In the genomic region with DNA sequence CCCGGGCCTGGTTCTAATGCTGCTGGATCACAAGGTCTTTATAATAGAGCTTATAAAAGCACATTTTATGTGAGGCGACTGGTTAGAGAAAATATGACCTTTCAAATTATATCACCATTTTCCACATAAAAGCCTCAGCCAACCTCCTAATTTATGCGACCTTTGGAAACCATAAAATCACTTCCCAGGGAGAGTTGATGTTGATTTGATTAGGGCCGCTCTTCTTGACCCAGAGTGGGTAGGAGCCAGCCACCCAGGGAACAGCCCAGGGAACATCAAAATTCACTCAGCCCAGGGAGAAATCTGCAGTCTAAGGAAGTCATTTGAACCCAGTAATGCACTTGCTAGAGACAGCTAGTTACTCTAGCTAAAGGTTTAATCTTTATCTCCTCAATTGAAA, we compare ENCODE assay signal across 16 cellular contexts.
DNase-seq lines count a peak whose midpoint lies in the region; ATAC-seq and TF ChIP-seq lines count a peak whose summit lies in the region.
"Had no signal": no experiment of that assay in that cellular context is flagged by ENCODE, and none has a peak within 500 bp of the region (broad histone marks: within the 10 kb centered on the region; RNA-seq: fewer than 3 reads in every experiment).

No MANE protein-coding gene starts in this region.

- H3K79me2 ChIP-seq in hepatocyte: no peaks in the 10 kb centered on the region

- no peaks in the 10 kb centered on the region for H4K20me1 ChIP-seq in hepatocyte (ENCODE audit: insufficient read depth, poor library complexity, severe bottlenecking)
- H4K20me1 ChIP-seq: BLaER1 had no signal

- DNase-seq in left ventricle myocardium inferior (no peak), right atrium auricular region (ENCODE audit: low spot score) (no peak), hepatocyte (ENCODE audit: low spot score) (no peak), stomach (no peak), sigmoid colon (no peak)
- DNase-seq in stimulated activated CD4-positive, alpha-beta T cell treated with anti-CD3 and anti-CD28 coated beads, Interleukin-2, amount 100 ng/mL, for 24 hours: no peak
- DNase-seq: 8988T; CD4-positive, alpha-beta memory T cell; DMS153; DMS79; GDM1; HCEC 1CT; HFFc6 had no signal

- H3K9me3 ChIP-seq in left ventricle myocardium inferior (replicated peaks): peaks cover 11% of the 10 kb centered on the region
- no peaks in the 10 kb centered on the region for H3K9me3 ChIP-seq in right atrium auricular region
- H3K9me3 ChIP-seq in hepatocyte (ENCODE audit: low read depth): no peaks in the 10 kb centered on the region
- no peaks in the 10 kb centered on the region for H3K9me3 ChIP-seq in stomach
- H3K9me3 ChIP-seq in sigmoid colon: no peaks in the 10 kb centered on the region
- H3K9me3 ChIP-seq: BLaER1 had no signal

- ATAC-seq in GM18517 (IDR thresholded peaks at IDR 0.05; ENCODE audit: unreplicated experiment): no peak
- ATAC-seq: GM23338 had no signal

- no peaks in the 10 kb centered on the region for H3K9me2 ChIP-seq in hepatocyte (replicated peaks; ENCODE audit: insufficient read depth)

- intact Hi-C loops in left ventricle myocardium inferior (cut with micrococcal nuclease) (no loop called here), stomach (cut with DNase I; ENCODE audit: low total_unique reads) (no loop called here), sigmoid colon (cut with DNase I) (no loop called here)

- H3K27me3 ChIP-seq in left ventricle myocardium inferior (ENCODE audit: low read depth) (no peaks in the 10 kb centered on the region), right atrium auricular region (no peaks in the 10 kb centered on the region), hepatocyte (no peaks in the 10 kb centered on the region), stomach (no peaks in the 10 kb centered on the region), sigmoid colon (no peaks in the 10 kb centered on the region)
- H3K27me3 ChIP-seq: BLaER1 had no signal

- H3K27ac ChIP-seq in left ventricle myocardium inferior (replicated peaks) (peak overlapping the region; percentile 9), right atrium auricular region (no peak overlapping the region), hepatocyte (peak overlapping the region; percentile 16), stomach (peak overlapping the region in 3 of 5 donors; percentile 30 to 52 (median 45)), sigmoid colon (no peak overlapping the region)
- H3K27ac ChIP-seq: BLaER1 had no signal

- H3K36me3 ChIP-seq in left ventricle myocardium inferior (no peaks in the 10 kb centered on the region), right atrium auricular region (no peaks in the 10 kb centered on the region), hepatocyte (replicated peaks; ENCODE audit: insufficient read depth, low read depth) (no peaks in the 10 kb centered on the region), stomach (no peaks in the 10 kb centered on the region), sigmoid colon (no peaks in the 10 kb centered on the region)
- H3K36me3 ChIP-seq: BLaER1 had no signal

- TF ChIP-seq EP300 in stomach (IDR thresholded peaks at IDR 0.05): no peak
- TF ChIP-seq EP300 in sigmoid colon (IDR thresholded peaks at IDR 0.05): no peak

- TF ChIP-seq POLR2A in stomach (IDR thresholded peaks at IDR 0.05) (no peak), sigmoid colon (IDR thresholded peaks at IDR 0.05) (no peak)

- H3K4me3 ChIP-seq in left ventricle myocardium inferior (no peak overlapping the region), right atrium auricular region (no peak overlapping the region), hepatocyte (no peak overlapping the region), stomach (no peak overlapping the region), sigmoid colon (no peak overlapping the region)
- H3K4me3 ChIP-seq: BLaER1, GM23338 had no signal

- H3K4me1 ChIP-seq in left ventricle myocardium inferior: peaks cover 19% of the 10 kb centered on the region
- peaks cover 0 to 14% of the 10 kb centered on the region in 2 donors for H3K4me1 ChIP-seq in right atrium auricular region
- peaks cover 19% of the 10 kb centered on the region for H3K4me1 ChIP-seq in hepatocyte (ENCODE audit: insufficient read depth)
- H3K4me1 ChIP-seq in stomach: peaks cover 0 to 31% (median 19%) of the 10 kb centered on the region in 4 donors
- H3K4me1 ChIP-seq in sigmoid colon: no peaks in the 10 kb centered on the region
- H3K4me1 ChIP-seq: BLaER1 had no signal

- 81% methylated on average over 4 of the region's 4 CpGs for WGBS in hepatocyte (ENCODE audit: low lambda C conversion rate, missing lambda C conversion rate)
- 77 to 84% (median 80%) methylated on average over 4 of the region's 4 CpGs for WGBS in stomach, 5 donors
- 12 to 66% methylated on average over 4 of the region's 4 CpGs for WGBS in sigmoid colon, 2 donors

- no peak overlapping the region for H2AFZ ChIP-seq in hepatocyte
- H2AFZ ChIP-seq: GM23338 had no signal

- H3K4me2 ChIP-seq in hepatocyte: no peak overlapping the region
- H3K4me2 ChIP-seq: BLaER1, GM23338 had no signal

- TF ChIP-seq CTCF in left ventricle myocardium inferior (IDR thresholded peaks at IDR 0.05; ENCODE audit: borderline replicate concordance): no peak
- TF ChIP-seq CTCF in right atrium auricular region (IDR thresholded peaks at IDR 0.05): no peak
- TF ChIP-seq CTCF in hepatocyte (IDR thresholded peaks at IDR 0.05; ENCODE audit: poor library complexity): no peak
- TF ChIP-seq CTCF in stomach (IDR thresholded peaks at IDR 0.05): no peak
- TF ChIP-seq CTCF in sigmoid colon (IDR thresholded peaks at IDR 0.05): no peak

Comparison
In these comparisons a context has a peak if more than half of its experiments do, and no peak if none do; other contexts are left out.
1. H3K27ac ChIP-seq: peak in left ventricle myocardium inferior (single experiment), hepatocyte (single experiment) and stomach (3 of 5); none in right atrium auricular region (0 of 2) and sigmoid colon (0 of 4).